ENCODE assay signal across 8 cellular contexts in genomic region chr20:44966030-44966961, GRCh38. TPM values are rescaled to one million over a fixed set of nuclear protein-coding genes. Genes with fewer than 3 reads are reported as not detected.
DNase-seq lines count a peak whose midpoint lies in the region; ATAC-seq and TF ChIP-seq lines count a peak whose summit lies in the region.

Gene STK4 (plus strand): TSS chr20:44966512. CDS start chr20:44966569, 57 bp downstream.

- POLR2A ChIA-PET in activated CD4-positive, alpha-beta memory T cell treated with anti-CD3 and anti-CD28 coated beads for 36 hours (lab: Charles Lee): interaction anchor here (0.8 to 2.3 kb wide), 7 partner anchors 10 to 53 kb away, joined by 3 to 11 read pairs (median 3); no protein-coding TSS in a partner anchor

- H3K27me3 ChIP-seq in CD4-positive, CD25-positive, alpha-beta regulatory T cell (ENCODE audit: control insufficient read depth, insufficient read depth, low read length): no peaks in the 10 kb centered on the region
- H3K27me3 ChIP-seq in dorsolateral prefrontal cortex: no peaks in the 10 kb centered on the region

- peaks cover 0 to 1% (median 0%) of the 10 kb centered on the region in 7 donors for H3K9me3 Mint-ChIP-seq in CD4-positive, CD25-positive, alpha-beta regulatory T cell
- H3K9me3 Mint-ChIP-seq in activated CD4-positive, alpha-beta memory T cell treated with anti-CD3 and anti-CD28 coated beads for 36 hours: no peaks in the 10 kb centered on the region

- H3K27ac ChIP-seq in CD4-positive, CD25-positive, alpha-beta regulatory T cell (ENCODE audit: insufficient read depth, low read length, poor library complexity, severe bottlenecking): peak within 1 kb of the TSS; percentile 84
- H3K27ac ChIP-seq in dorsolateral prefrontal cortex: peak within 1 kb of the TSS; percentile 32 to 98 (median 91)

- peaks cover 13 to 52% (median 40%) of the 10 kb centered on the region in 4 donors for H3K4me1 Mint-ChIP-seq in CD4-positive, CD25-positive, alpha-beta regulatory T cell
- peaks cover 58% of the 10 kb centered on the region for H3K4me1 Mint-ChIP-seq in activated CD4-positive, alpha-beta memory T cell treated with anti-CD3 and anti-CD28 coated beads for 36 hours (ENCODE audit: low read depth)

- no peaks in the 10 kb centered on the region for H3K9me3 ChIP-seq in CD4-positive, CD25-positive, alpha-beta regulatory T cell (ENCODE audit: control insufficient read depth in 2 of 2, low read length in 2 of 2)

- peak; percentile 84 to 87 for ATAC-seq in CD4-positive, CD25-positive, alpha-beta regulatory T cell (ENCODE audit: low read depth in 2 of 2)
- peak; percentile 74 for ATAC-seq in GM19397 (IDR thresholded peaks at IDR 0.05; ENCODE audit: unreplicated experiment)
- ATAC-seq in HG03571 (IDR thresholded peaks at IDR 0.05; ENCODE audit: unreplicated experiment): peak; percentile 58

- H3K36me3 ChIP-seq in CD4-positive, CD25-positive, alpha-beta regulatory T cell (ENCODE audit: control insufficient read depth, insufficient read depth, low read length): no peaks in the 10 kb centered on the region

- peak in 1 of 2 donors; percentile 82 for TF ChIP-seq POLR2A in lower leg skin (IDR thresholded peaks at IDR 0.05)

- H3K4me3 Mint-ChIP-seq in CD4-positive, CD25-positive, alpha-beta regulatory T cell: peak within 1 kb of the TSS; percentile 96 to 98 (median 97)
- peak within 1 kb of the TSS; percentile 95 for H3K4me3 Mint-ChIP-seq in activated CD4-positive, alpha-beta memory T cell treated with anti-CD3 and anti-CD28 coated beads for 36 hours

- DNase-seq in CD4-positive, CD25-positive, alpha-beta regulatory T cell: peak; percentile 93 to 98 (median 96)
- peak; percentile 97 for DNase-seq in NCI-H82 (lab: John Stamatoyannopoulos, UW)
- DNase-seq in activated CD4-positive, alpha-beta memory T cell treated with anti-CD3 and anti-CD28 coated beads for 36 hours: peak; percentile 97
- peak; percentile 88 to 95 (median 93) for DNase-seq in dorsolateral prefrontal cortex
- DNase-seq in lower leg skin (ENCODE audit: low spot score in 2 of 2): peak; percentile 90 to 98
- DNase-seq in stimulated activated CD4-positive, alpha-beta T cell treated with anti-CD3 and anti-CD28 coated beads, TNF-alpha, amount 100 ng/mL, for 1 hour (ENCODE audit: low read depth in 3 of 3, low spot score in 1 of 3): peak; percentile 87 to 94 (median 91)

- intact Hi-C loops in activated CD4-positive, alpha-beta memory T cell treated with anti-CD3 and anti-CD28 coated beads for 36 hours (cut with micrococcal nuclease): loop anchor here (2.0 to 5.0 kb wide), 5 partner anchors 55 to 444 kb away; partner anchors contain the start of genes KCNK15, PABPC1L, SERINC3 and YWHAB
- intact Hi-C loops in dorsolateral prefrontal cortex (cut with DNase I) (loop anchor here (5.0 to 10.0 kb wide), 5 partner anchors 59 to 1009 kb away; partner anchors contain the start of genes YWHAB (in 2 of the 2), KCNK15 (in 1 of the 2) and ZNF335 (in 1 of the 2)), lower leg skin (cut with DNase I; ENCODE audit: low total_unique reads) (no loop called here)

- CTCF ChIA-PET in activated CD4-positive, alpha-beta memory T cell treated with anti-CD3 and anti-CD28 coated beads for 36 hours (lab: Charles Lee): interaction anchor here (0.9 to 2.1 kb wide), 5 partner anchors 12 to 86 kb away, joined by 3 to 12 read pairs (median 4); no protein-coding TSS in a partner anchor

- peak within 1 kb of the TSS; percentile 94 to 98 (median 96) for H3K27ac Mint-ChIP-seq in CD4-positive, CD25-positive, alpha-beta regulatory T cell
- peak within 1 kb of the TSS; percentile 99 for H3K27ac Mint-ChIP-seq in activated CD4-positive, alpha-beta memory T cell treated with anti-CD3 and anti-CD28 coated beads for 36 hours

- peaks cover 32% of the 10 kb centered on the region for H3K36me3 Mint-ChIP-seq in CD4-positive, CD25-positive, alpha-beta regulatory T cell
- H3K36me3 Mint-ChIP-seq in activated CD4-positive, alpha-beta memory T cell treated with anti-CD3 and anti-CD28 coated beads for 36 hours: peaks cover 23% of the 10 kb centered on the region

- peaks cover 31% of the 10 kb centered on the region for H3K4me1 ChIP-seq in CD4-positive, CD25-positive, alpha-beta regulatory T cell (ENCODE audit: control insufficient read depth, insufficient read depth, low read length, poor library complexity, severe bottlenecking)

- 1 to 2% methylated on average over 37 to 67 of the region's 68 CpGs for whole genome bisulfite sequencing in lower leg skin, 2 donors

- no peaks in the 10 kb centered on the region for H3K27me3 Mint-ChIP-seq in CD4-positive, CD25-positive, alpha-beta regulatory T cell
- H3K27me3 Mint-ChIP-seq in activated CD4-positive, alpha-beta memory T cell treated with anti-CD3 and anti-CD28 coated beads for 36 hours: no peaks in the 10 kb centered on the region

- H3K4me3 ChIP-seq in CD4-positive, CD25-positive, alpha-beta regulatory T cell (ENCODE audit: low read depth, low read length): peak within 1 kb of the TSS; percentile 97
- peak within 1 kb of the TSS; percentile 60 to 98 (median 90) for H3K4me3 ChIP-seq in dorsolateral prefrontal cortex
- peak within 1 kb of the TSS; percentile 77 for H3K4me3 ChIP-seq in lower leg skin (ENCODE audit: low read depth, poor library complexity, severe bottlenecking)

- TF ChIP-seq CTCF in dorsolateral prefrontal cortex (IDR thresholded peaks at IDR 0.05 in 54 of 56, conservative IDR thresholded peaks at IDR 0.05 in 2 of 56; ENCODE audit: low read depth in 1 of 56, partially characterized antibody in 56 of 56) (peak; percentile 49 to 89 (median 78)), lower leg skin (IDR thresholded peaks at IDR 0.05) (peak in 1 of 3 donors; percentile 6)

RNA-seq across cellular contexts. Expression of gene STK4, which starts in this region (rescaled TPM):
- 375 TPM for total RNA-seq in CD4-positive, CD25-positive, alpha-beta regulatory T cell
- 100 to 1,000 TPM; 211 to 254 (median 227) TPM for polyA plus RNA-seq in CD4-positive, CD25-positive, alpha-beta regulatory T cell
- total RNA-seq in activated CD4-positive, alpha-beta memory T cell treated with anti-CD3 and anti-CD28 coated beads for 36 hours: 100 to 1,000 TPM; 126 to 128 TPM
- total RNA-seq in dorsolateral prefrontal cortex: 10 to 100 TPM; 31.0 to 66.4 (median 42.5) TPM
- total RNA-seq in lower leg skin: 10 to 100 TPM; 27.0 to 37.4 (median 28.2) TPM

Comparison
In these comparisons a context has a peak if more than half of its experiments do, and no peak if none do; other contexts are left out.
1. Peak in every context shown above with its lines: DNase-seq, ATAC-seq, H3K4me3 ChIP-seq and H3K27ac ChIP-seq.